In genomic region chr22:50305393-50305657, GRCh38 we compare ENCODE assay signal across 7 cellular contexts. TPM values are rescaled to one million over a fixed set of nuclear protein-coding genes. Genes with fewer than 3 reads are reported as not detected.
DNase-seq lines count a peak whose midpoint lies in the region; TF ChIP-seq lines count a peak whose summit lies in the region.
"Had no signal": no experiment of that assay in that cellular context is flagged by ENCODE, and none has a peak within 500 bp of the region (broad histone marks: within the 10 kb centered on the region; RNA-seq: fewer than 3 reads in every experiment).

No MANE protein-coding gene starts in this region.

- peaks cover 66% of the 10 kb centered on the region for H3K79me2 ChIP-seq in smooth muscle cell (ENCODE audit: low read depth)

- peaks cover 34% of the 10 kb centered on the region for H3F3A ChIP-seq in smooth muscle cell (ENCODE audit: low read depth)

- peak overlapping the region; percentile 88 for H3K4me3 ChIP-seq in MG63
- H3K4me3 ChIP-seq in esophagus (ENCODE audit: low read depth in 1 of 2, low read length in 2 of 2) = peak overlapping the region; percentile 92 to 96
- peak overlapping the region; percentile 94 for H3K4me3 ChIP-seq in smooth muscle cell

- peaks cover 49% of the 10 kb centered on the region for H4K20me1 ChIP-seq in smooth muscle cell (ENCODE audit: low read depth)

- DNase-seq in MG63 (no peak), smooth muscle cell (lab: John Stamatoyannopoulos, UW; ENCODE audit: unreplicated experiment) (no peak), GM19240 (ENCODE audit: insufficient read length, low spot score) (no peak), COR-L47 (lab: John Stamatoyannopoulos, UW) (no peak)
- DNase-seq in activated CD4-positive, alpha-beta T cell treated with anti-CD3 and anti-CD28 coated beads for 1 hour = no peak
- DNase-seq: activated naive CD4-positive, alpha-beta T cell treated with anti-CD3 and anti-CD28 coated beads, Interleukin-2, amount 50 U/mL, for 16 hours had no signal

- H3K27ac ChIP-seq in esophagus (ENCODE audit: low read depth in 2 of 2, low read length in 1 of 2) (peak overlapping the region; percentile 92 to 98), smooth muscle cell (ENCODE audit: low read depth) (peak overlapping the region; percentile 96)

- H3K9me3 ChIP-seq in MG63 = no peaks in the 10 kb centered on the region
- no peaks in the 10 kb centered on the region for H3K9me3 ChIP-seq in esophagus (ENCODE audit: control insufficient read depth in 2 of 2, insufficient read depth in 1 of 2, low read depth in 1 of 2, low read length in 1 of 2)
- H3K9me3 ChIP-seq in smooth muscle cell (replicated peaks; ENCODE audit: low read depth) = no peaks in the 10 kb centered on the region

- H3K36me3 ChIP-seq in MG63 (peaks cover 34% of the 10 kb centered on the region), esophagus (ENCODE audit: control insufficient read depth in 2 of 2, insufficient read depth in 2 of 2, low read length in 1 of 2) (peaks cover 0 to 15% of the 10 kb centered on the region in 2 donors), smooth muscle cell (ENCODE audit: low read depth) (no peaks in the 10 kb centered on the region)

- 44 to 57% methylated on average over 9 of the region's 9 CpGs for WGBS in esophagus, 2 donors
- WGBS in smooth muscle cell (ENCODE audit: low lambda C conversion rate) = 91% methylated on average over 9 of the region's 9 CpGs

- H2AFZ ChIP-seq in smooth muscle cell (ENCODE audit: low read depth) = no peak overlapping the region

- peak overlapping the region; percentile 99 for H3K9ac ChIP-seq in smooth muscle cell (ENCODE audit: low read depth)

- H3K4me1 ChIP-seq in esophagus (ENCODE audit: control insufficient read depth in 2 of 2, insufficient read depth in 2 of 2, low read length in 1 of 2) = peaks cover 33 to 53% of the 10 kb centered on the region in 2 donors
- H3K4me1 ChIP-seq in smooth muscle cell (ENCODE audit: low read depth) = peaks cover 41% of the 10 kb centered on the region

- H3K4me2 ChIP-seq in smooth muscle cell = peak overlapping the region; percentile 100

- TF ChIP-seq CTCF in smooth muscle cell (IDR thresholded peaks at IDR 0.05; ENCODE audit: borderline replicate concordance, insufficient read depth, poor library complexity, severe bottlenecking) = no peak

- H3K27me3 ChIP-seq in MG63 (no peaks in the 10 kb centered on the region), esophagus (ENCODE audit: control insufficient read depth in 1 of 2, insufficient read depth in 2 of 2, low read length in 2 of 2) (no peaks in the 10 kb centered on the region), smooth muscle cell (ENCODE audit: low read depth) (no peaks in the 10 kb centered on the region)

RNA-seq across cellular contexts. Expression of gene PLXNB2, which starts 2.1 kb away (rescaled TPM):
- total RNA-seq in MG63 (2014; rRNA removed; shearing (Covaris generic); ENCODE audit: low replicate concordance) = 65.6 and 80.7 TPM in 2 replicates
- polyA plus RNA-seq in esophagus (100 to 1,000 TPM; 107 to 186 TPM), smooth muscle cell (210 and 249 TPM in 2 replicates)
- total RNA-seq in smooth muscle cell = 183 and 195 TPM in 2 replicates

RNA-seq across cellular contexts. Expression of gene DENND6B, which starts 21.5 kb away (rescaled TPM):
- total RNA-seq in MG63 (2014; rRNA removed; shearing (Covaris generic); ENCODE audit: low replicate concordance) = 0.15 and 0.46 TPM in 2 replicates
- polyA plus RNA-seq in esophagus = 1 to 10 TPM; 2.4 to 6.8 TPM
- 2.4 and 3.1 TPM in 2 replicates for total RNA-seq in smooth muscle cell
- 7.8 and 10.1 TPM in 2 replicates for polyA plus RNA-seq in smooth muscle cell

RNA-seq across cellular contexts. Expression of gene MAPK11, which starts 35.1 kb away (rescaled TPM):
- total RNA-seq in MG63 (2014; rRNA removed; shearing (Covaris generic); ENCODE audit: low replicate concordance) = 15.0 and 27.8 TPM in 2 replicates
- 1 to 10 TPM; 5.4 to 6.1 TPM for polyA plus RNA-seq in esophagus
- total RNA-seq in smooth muscle cell = 2.8 and 4.2 TPM in 2 replicates
- polyA plus RNA-seq in smooth muscle cell = 0.65 and 1.4 TPM in 2 replicates

RNA-seq across cellular contexts. Expression of gene PPP6R2, which starts 37.8 kb away (rescaled TPM):
- 31.0 and 37.4 TPM in 2 replicates for total RNA-seq in MG63 (2014; rRNA removed; shearing (Covaris generic); ENCODE audit: low replicate concordance)
- polyA plus RNA-seq in esophagus (10 to 100 TPM; 30.2 to 38.2 TPM), smooth muscle cell (31.6 and 36.3 TPM in 2 replicates)
- total RNA-seq in smooth muscle cell = 24.6 and 30.7 TPM in 2 replicates

RNA-seq across cellular contexts. Expression of gene MAPK12, which starts 43.8 kb away (rescaled TPM):
- 54.4 and 58.0 TPM in 2 replicates for total RNA-seq in MG63 (2014; rRNA removed; shearing (Covaris generic); ENCODE audit: low replicate concordance)
- polyA plus RNA-seq in esophagus (1 to 10 TPM; 3.0 to 3.4 TPM), smooth muscle cell (26.2 and 27.8 TPM in 2 replicates)
- 9.5 and 14.9 TPM in 2 replicates for total RNA-seq in smooth muscle cell
